Comparison of ENCODE assay signal across 32 cellular contexts in genomic region chr9:135764731-135765130, GRCh38.
"Had no signal": no experiment of that assay in that cellular context is flagged by ENCODE, and none has a peak within 500 bp of the region (broad histone marks: within the 10 kb centered on the region; RNA-seq: fewer than 3 reads in every experiment).

No MANE protein-coding gene starts in this region.

- H3K4me3 ChIP-seq: ovary, psoas muscle, skin epidermis, smooth muscle cell, spleen, suprapubic skin, testis, tibial artery, transverse colon, upper lobe of right lung, uterus had no signal

- H3K27me3 ChIP-seq: ovary, spleen, testis, transverse colon, upper lobe of right lung, uterus had no signal

- H3K36me3 ChIP-seq: ovary, suprapubic skin, tibial artery, transverse colon, upper lobe of right lung, uterus had no signal

- H3K9me3 Mint-ChIP-seq: natural killer cell treated with Interleukin-12 subunit alpha and Interleukin-12 subunit beta and Interleukin-15 and Interleukin-18, amount 100 ng/mL, for 72 hours; neural crest cell; type B pancreatic cell had no signal

- H3K27ac ChIP-seq: ovary, parathyroid adenoma, psoas muscle, skin epidermis, spleen, suprapubic skin, testis, tibial artery, transverse colon, upper lobe of right lung, uterus had no signal

- H3K4me3 Mint-ChIP-seq: naive B cell; naive thymus-derived CD8-positive, alpha-beta T cell; natural killer cell treated with Interleukin-12 subunit alpha and Interleukin-12 subunit beta and Interleukin-15 and Interleukin-18, amount 100 ng/mL, for 72 hours; nephron progenitor cell; neural crest cell; stimulated activated memory B cell treated with anti-CD40 and anti-IgM and Interleukin-4, amounts not matched to agents 10 μg/mL and 1 μg/mL and 100 μg/mL, for 72 hours; stimulated activated naive CD8-positive, alpha-beta T cell treated with anti-CD3 and anti-CD28 coated beads, Interleukin-15, amount 100 ng/mL, for 72 hours; type B pancreatic cell had no signal

- H3K27me3 Mint-ChIP-seq: natural killer cell treated with Interleukin-12 subunit alpha and Interleukin-12 subunit beta and Interleukin-15 and Interleukin-18, amount 100 ng/mL, for 72 hours; progenitor cell of endocrine pancreas; stimulated activated naive CD8-positive, alpha-beta T cell treated with anti-CD3 and anti-CD28 coated beads, Interleukin-15, amount 100 ng/mL, for 72 hours; type B pancreatic cell had no signal

- H3K27ac Mint-ChIP-seq: naive B cell; naive thymus-derived CD8-positive, alpha-beta T cell; natural killer cell treated with Interleukin-12 subunit alpha and Interleukin-12 subunit beta and Interleukin-15 and Interleukin-18, amount 100 ng/mL, for 72 hours; nephron progenitor cell; progenitor cell of endocrine pancreas; stimulated activated memory B cell treated with anti-CD40 and anti-IgM and Interleukin-4, amounts not matched to agents 10 μg/mL and 1 μg/mL and 100 μg/mL, for 72 hours; stimulated activated naive CD8-positive, alpha-beta T cell treated with anti-CD3 and anti-CD28 coated beads, Interleukin-15, amount 100 ng/mL, for 72 hours; type B pancreatic cell had no signal

- H3K36me3 Mint-ChIP-seq: naive B cell; natural killer cell treated with Interleukin-12 subunit alpha and Interleukin-12 subunit beta and Interleukin-15 and Interleukin-18, amount 100 ng/mL, for 72 hours; stimulated activated memory B cell treated with anti-CD40 and anti-IgM and Interleukin-4, amounts not matched to agents 10 μg/mL and 1 μg/mL and 100 μg/mL, for 72 hours; type B pancreatic cell had no signal

- H3K4me1 Mint-ChIP-seq: naive B cell; neural crest cell; stimulated activated memory B cell treated with anti-CD40 and anti-IgM and Interleukin-4, amounts not matched to agents 10 μg/mL and 1 μg/mL and 100 μg/mL, for 72 hours; stimulated activated naive CD8-positive, alpha-beta T cell treated with anti-CD3 and anti-CD28 coated beads, Interleukin-15, amount 100 ng/mL, for 72 hours had no signal

- H3K9me3 ChIP-seq: ovary, psoas muscle, testis, transverse colon, upper lobe of right lung had no signal

- H3K4me1 ChIP-seq: parathyroid adenoma, psoas muscle, spleen, suprapubic skin, testis, tibial artery, transverse colon, upper lobe of right lung, uterus had no signal

- DNase-seq: naive B cell; naive thymus-derived CD8-positive, alpha-beta T cell; nephron progenitor cell; occipital lobe; ovary; posterior cingulate gyrus; psoas muscle; right cardiac atrium; spleen; stimulated activated CD4-positive, alpha-beta T cell treated with anti-CD3 and anti-CD28 coated beads, Interleukin-12 subunit alpha, Interleukin-12 subunit beta, amount 100 ng/mL, for 4 hours; stimulated activated CD4-positive, alpha-beta T cell treated with anti-CD3 and anti-CD28 coated beads, Interleukin-1b, Interleukin-23, amount 100 ng/mL, for 48 hours; stimulated activated CD4-positive, alpha-beta T cell treated with anti-CD3 and anti-CD28 coated beads, Interleukin-4, amount 100 ng/mL, for 1 hour; stimulated activated CD4-positive, alpha-beta T cell treated with anti-CD3 and anti-CD28 coated beads, Interleukin-4, amount 100 ng/mL, for 4 hours; stimulated activated CD8-positive, alpha-beta memory T cell treated with anti-CD3 and anti-CD28 coated beads, Interleukin-4, amount 100 ng/mL, for 48 hours; stimulated activated naive CD4-positive, alpha-beta T cell; stimulated activated naive CD8-positive, alpha-beta T cell treated with anti-CD3 and anti-CD28 coated beads, Interleukin-15, amount 100 ng/mL, for 72 hours; stimulated activated naive CD8-positive, alpha-beta T cell treated with anti-CD3 and anti-CD28 coated beads, Interleukin-15, Interleukin-2, amounts not matched to agents 100 U/mL and 50 U/mL, for 24 hours; substantia nigra; testis; tibial artery; transverse colon; upper lobe of right lung; uterus had no signal
